Comparison of ENCODE assay signal across 10 cellular contexts in the genomic region with DNA sequence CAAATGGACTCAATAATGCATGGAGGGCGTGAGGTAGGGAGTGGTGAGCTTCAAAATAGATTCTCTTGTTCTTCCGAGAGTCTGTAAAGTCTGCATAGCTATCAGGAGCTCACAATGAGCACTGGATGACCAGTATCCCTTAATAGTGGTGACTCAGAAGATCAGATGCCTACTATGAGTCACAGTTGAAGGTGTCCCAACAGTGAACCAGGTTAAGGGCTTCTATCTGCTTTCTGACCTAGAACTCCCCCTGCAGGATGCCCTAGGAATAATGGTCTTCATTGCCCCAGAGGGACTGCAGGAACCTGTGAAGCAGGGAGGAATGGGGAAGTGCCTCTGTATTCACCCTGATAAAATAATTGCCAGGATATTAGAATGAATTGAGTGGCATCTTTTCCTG. TPM values are rescaled to one million over a fixed set of nuclear protein-coding genes. Genes with fewer than 3 reads are reported as not detected.
DNase-seq lines count a peak whose midpoint lies in the region; ATAC-seq and TF ChIP-seq lines count a peak whose summit lies in the region.
"Had no signal": no experiment of that assay in that cellular context is flagged by ENCODE, and none has a peak within 500 bp of the region (broad histone marks: within the 10 kb centered on the region; RNA-seq: fewer than 3 reads in every experiment).

No MANE protein-coding gene starts in this region.

- no peak overlapping the region for H2BK5ac ChIP-seq in mesendoderm (ENCODE audit: low read length)

- H3K4me2 ChIP-seq in mesendoderm (ENCODE audit: low read length): no peak overlapping the region

- H3K4ac ChIP-seq in mesendoderm (ENCODE audit: low read depth, low read length): no peak overlapping the region

- peaks cover 7% of the 10 kb centered on the region for H3K27me3 Mint-ChIP-seq in activated CD8-positive, alpha-beta T cell treated with anti-CD3 and anti-CD28 coated beads for 36 hours

- no peaks in the 10 kb centered on the region for H3K79me2 ChIP-seq in mesendoderm (ENCODE audit: control insufficient read depth, insufficient read depth, low read length)

- H4K5ac ChIP-seq in mesendoderm (ENCODE audit: low read length): no peak overlapping the region

- CTCF ChIA-PET in activated CD8-positive, alpha-beta T cell treated with anti-CD3 and anti-CD28 coated beads for 36 hours (lab: Charles Lee): no interaction called here

- H3K9ac ChIP-seq in mesendoderm (ENCODE audit: low read length): no peak overlapping the region

- H3K4me1 Mint-ChIP-seq in activated CD8-positive, alpha-beta T cell treated with anti-CD3 and anti-CD28 coated beads for 36 hours (ENCODE audit: low read depth): no peaks in the 10 kb centered on the region

- no peak overlapping the region for H4K8ac ChIP-seq in mesendoderm (ENCODE audit: low read depth, low read length)

- peak; percentile 16; the same call in 1 of the 2 replicates for TF ChIP-seq CTCF in LNCaP clone FGC (IDR thresholded peaks at IDR 0.05; ENCODE audit: control insufficient read depth, extremely low read depth, insufficient read depth)
- TF ChIP-seq CTCF in activated CD8-positive, alpha-beta T cell treated with anti-CD3 and anti-CD28 coated beads for 36 hours (IDR thresholded peaks at IDR 0.05): no peak

- POLR2A ChIA-PET in activated CD8-positive, alpha-beta T cell treated with anti-CD3 and anti-CD28 coated beads for 36 hours (lab: Charles Lee): no interaction called here

- no peak overlapping the region for H3K56ac ChIP-seq in mesendoderm (ENCODE audit: low read length)

- no peak overlapping the region for H2BK15ac ChIP-seq in mesendoderm (replicated peaks; ENCODE audit: low read depth)

- H3K36me3 ChIP-seq in mesendoderm (ENCODE audit: control insufficient read depth, insufficient read depth, low read length): no peaks in the 10 kb centered on the region

- H3K4me3 Mint-ChIP-seq in activated CD8-positive, alpha-beta T cell treated with anti-CD3 and anti-CD28 coated beads for 36 hours: no peak overlapping the region

- H3K79me1 ChIP-seq in mesendoderm (ENCODE audit: low read length): no peaks in the 10 kb centered on the region

- H3K27me3 ChIP-seq in mesendoderm (ENCODE audit: insufficient read depth, low read length, poor library complexity): no peaks in the 10 kb centered on the region

- WGBS in mesendoderm (ENCODE audit: extremely low coverage, insufficient coverage, low lambda C conversion rate): no CpG with 5 or more reads among the region's 2 CpGs

- no peak overlapping the region for H3K23ac ChIP-seq in mesendoderm (ENCODE audit: low read length)

- H2AK5ac ChIP-seq in mesendoderm (ENCODE audit: low read length): no peak overlapping the region

- H3K36me3 Mint-ChIP-seq in activated CD8-positive, alpha-beta T cell treated with anti-CD3 and anti-CD28 coated beads for 36 hours (ENCODE audit: low read depth): no peaks in the 10 kb centered on the region

- intact Hi-C loops in activated CD8-positive, alpha-beta T cell treated with anti-CD3 and anti-CD28 coated beads for 36 hours (cut with micrococcal nuclease): no loop called here

- H2BK120ac ChIP-seq in mesendoderm (ENCODE audit: low read depth, low read length): no peak overlapping the region

- peak; percentile 0 for DNase-seq in SIG-M5 treated with dmso at 0.1 percent for 504 hours (lab: John Stamatoyannopoulos, UW; ENCODE audit: unreplicated experiment)
- no peak for DNase-seq in SIG-M5 (lab: John Stamatoyannopoulos, UW)
- DNase-seq in LNCaP clone FGC (ENCODE audit: low read depth): peak; percentile 10
- DNase-seq in activated CD8-positive, alpha-beta T cell treated with anti-CD3 and anti-CD28 coated beads for 36 hours: no peak
- DNase-seq in mesendoderm: peak; percentile 82
- no peak for DNase-seq in putamen (ENCODE audit: low spot score)

- H3K9me3 Mint-ChIP-seq in activated CD8-positive, alpha-beta T cell treated with anti-CD3 and anti-CD28 coated beads for 36 hours: no peaks in the 10 kb centered on the region

- no peaks in the 10 kb centered on the region for H3K4me1 ChIP-seq in mesendoderm (ENCODE audit: control insufficient read depth, low read depth, low read length)

- no peak overlapping the region for H3K18ac ChIP-seq in mesendoderm (ENCODE audit: low read length)

- peak; percentile 20 for ATAC-seq in activated CD8-positive, alpha-beta T cell treated with anti-CD3 and anti-CD28 coated beads for 36 hours
- ATAC-seq in GM18873 (IDR thresholded peaks at IDR 0.05; ENCODE audit: low FRiP score, unreplicated experiment) (no peak), GM21619 (IDR thresholded peaks at IDR 0.05; ENCODE audit: unreplicated experiment) (no peak)

- no peak overlapping the region for H3K27ac ChIP-seq in mesendoderm (ENCODE audit: low read depth, low read length)

- H3K4me3 ChIP-seq in LNCaP clone FGC (ENCODE audit: low read depth, low read length) (no peak overlapping the region), mesendoderm (ENCODE audit: low read length) (no peak overlapping the region)

- no peak overlapping the region for H3K27ac Mint-ChIP-seq in activated CD8-positive, alpha-beta T cell treated with anti-CD3 and anti-CD28 coated beads for 36 hours

RNA-seq across cellular contexts. Expression of gene DGKK, which starts 22.1 kb away (rescaled TPM):
- total RNA-seq in activated CD8-positive, alpha-beta T cell treated with anti-CD3 and anti-CD28 coated beads for 36 hours: not detected
- 0.79 TPM for polyA plus RNA-seq in mesendoderm (2013, experiment 1 of 2)
- polyA plus RNA-seq in mesendoderm (2013, experiment 2 of 2): 0.81 TPM
- total RNA-seq: fibroblast of lung, myocyte had no signal
- polyA plus RNA-seq: fibroblast of lung had no signal

Comparison
In these comparisons a context has a peak if more than half of its experiments do, and no peak if none do; other contexts are left out.
1. DNase-seq: peak in SIG-M5 treated with dmso at 0.1 percent for 504 hours (single experiment), LNCaP clone FGC (single experiment) and mesendoderm (single experiment); none in SIG-M5 (single experiment), activated CD8-positive, alpha-beta T cell treated with anti-CD3 and anti-CD28 coated beads for 36 hours (single experiment) and putamen (single experiment).